ENCODE assay signal across 15 cellular contexts in genomic region chr7:26179826-26180497, GRCh38. TPM values are rescaled to one million over a fixed set of nuclear protein-coding genes. Genes with fewer than 3 reads are reported as not detected.
DNase-seq lines count a peak whose midpoint lies in the region; ATAC-seq, FAIRE-seq and TF ChIP-seq lines count a peak whose summit lies in the region.
"Had no signal": no experiment of that assay in that cellular context is flagged by ENCODE, and none has a peak within 500 bp of the region (broad histone marks: within the 10 kb centered on the region; RNA-seq: fewer than 3 reads in every experiment).

No MANE protein-coding gene starts in this region.

- TF ChIP-seq RAD21 in A549 (conservative IDR thresholded peaks at IDR 0.05 in 1 of 2, IDR thresholded peaks at IDR 0.05 in 1 of 2): no peak

- H3K36me3 Mint-ChIP-seq in CD8-positive, alpha-beta T cell: peaks cover 5% of the 10 kb centered on the region
- peaks cover 14% of the 10 kb centered on the region for H3K36me3 Mint-ChIP-seq in activated B cell treated with CpG ODN at 0.5 μM for 24 hours (ENCODE audit: low read depth)

- H3K27me3 ChIP-seq in CD8-positive, alpha-beta T cell (ENCODE audit: insufficient read depth, low read length): no peaks in the 10 kb centered on the region
- no peaks in the 10 kb centered on the region for H3K27me3 ChIP-seq in right lobe of liver
- H3K27me3 ChIP-seq: body of pancreas, SJCRH30 had no signal

- H3K27me3 Mint-ChIP-seq in CD8-positive, alpha-beta T cell (ENCODE audit: low read depth): no peaks in the 10 kb centered on the region
- H3K27me3 Mint-ChIP-seq in activated B cell treated with CpG ODN at 0.5 μM for 24 hours: no peaks in the 10 kb centered on the region

- CTCF ChIA-PET in A549 (lab: Yijun Ruan, JAX) (interaction anchor here (0.8 to 5.4 kb wide), 10 partner anchors 11 to 287 kb away, joined by 3 to 39 read pairs (median 3); partner anchors contain the start of gene NFE2L3), activated B cell treated with CpG ODN at 0.5 μM for 24 hours (lab: Charles Lee) (interaction anchor here (1.1 kb wide), 1 partner anchor 17 kb away, joined by 3 read pairs; no protein-coding TSS in a partner anchor)
- CTCF ChIA-PET in CD8-positive, alpha-beta T cell (lab: Charles Lee): interaction anchor here (0.7 to 5.9 kb wide), 7 partner anchors 12 to 185 kb away, joined by 3 to 24 read pairs (median 5); no protein-coding TSS in a partner anchor

- DNase-seq in A549 (ENCODE audit: low read depth in 1 of 2, low spot score in 1 of 2): no peak
- DNase-seq in CD8-positive, alpha-beta T cell: no peak
- no peak for DNase-seq in activated B cell treated with CpG ODN at 0.5 μM for 24 hours
- DNase-seq in right lobe of liver: no peak
- no peak for DNase-seq in activated gamma-delta T cell (lab: John Stamatoyannopoulos, UW)
- no peak for DNase-seq in NOMO-1 treated with DMSO at 0.1 percent for 48 hours (lab: John Stamatoyannopoulos, UW; ENCODE audit: unreplicated experiment)
- DNase-seq in GM10266 (ENCODE audit: extremely low spot score): no peak
- DNase-seq: kidney, NCI-H2107, NCI-H82, SJCRH30 had no signal

- TF ChIP-seq EP300 in A549 (IDR thresholded peaks at IDR 0.05): no peak

- peaks cover 37% of the 10 kb centered on the region for H3K4me1 Mint-ChIP-seq in CD8-positive, alpha-beta T cell (ENCODE audit: low read depth)
- peaks cover 33% of the 10 kb centered on the region for H3K4me1 Mint-ChIP-seq in activated B cell treated with CpG ODN at 0.5 μM for 24 hours

- TF ChIP-seq CTCF in A549 (IDR thresholded peaks at IDR 0.05): no peak
- no peak for TF ChIP-seq CTCF in CD8-positive, alpha-beta T cell (IDR thresholded peaks at IDR 0.05)
- no peak for TF ChIP-seq CTCF in activated B cell treated with CpG ODN at 0.5 μM for 24 hours (IDR thresholded peaks at IDR 0.05)
- no peak for TF ChIP-seq CTCF in right lobe of liver (IDR thresholded peaks at IDR 0.05)
- no peak for TF ChIP-seq CTCF in GM10266 (IDR thresholded peaks at IDR 0.05; ENCODE audit: control insufficient read depth, insufficient read depth, low read depth, missing control alignments)

- H3K36me3 ChIP-seq in CD8-positive, alpha-beta T cell (ENCODE audit: insufficient read depth, low read length): no peaks in the 10 kb centered on the region
- no peaks in the 10 kb centered on the region for H3K36me3 ChIP-seq in right lobe of liver
- H3K36me3 ChIP-seq: SJCRH30 had no signal

- H3K27ac ChIP-seq in A549 (no peak overlapping the region), right lobe of liver (no peak overlapping the region)
- H3K27ac ChIP-seq in CD8-positive, alpha-beta T cell (ENCODE audit: low read depth, low read length): no peak overlapping the region
- H3K27ac ChIP-seq: SJCRH30, VCaP had no signal

- no peak overlapping the region for H3K4me2 ChIP-seq in A549

- TF ChIP-seq POLR2A in A549 (IDR thresholded peaks at IDR 0.05; ENCODE audit: low read length) (no peak), right lobe of liver (IDR thresholded peaks at IDR 0.05) (no peak)

- intact Hi-C loops in CD8-positive, alpha-beta T cell (cut with DNase I, micrococcal nuclease): no loop called here
- intact Hi-C loops in activated B cell treated with CpG ODN at 0.5 μM for 24 hours (cut with micrococcal nuclease) (no loop called here), right lobe of liver (cut with DNase I) (no loop called here)

- no peak for FAIRE-seq in A549 (lab: Jason Lieb, UNC)
- FAIRE-seq: kidney had no signal

- 66% methylated on average over 8 of the region's 8 CpGs for WGBS in A549 (ENCODE audit: missing lambda C conversion rate)
- 17% methylated on average over 7 of the region's 8 CpGs for WGBS in right lobe of liver (ENCODE audit: insufficient coverage, low coverage, low lambda C conversion rate, missing lambda C conversion rate)

- H3K4me1 ChIP-seq in A549 (peaks cover 34% of the 10 kb centered on the region), right lobe of liver (peaks cover 0 to 19% (median 0%) of the 10 kb centered on the region in 4 donors)
- H3K4me1 ChIP-seq in CD8-positive, alpha-beta T cell (ENCODE audit: insufficient read depth, low read length): peaks cover 12% of the 10 kb centered on the region
- H3K4me1 ChIP-seq: SJCRH30 had no signal

- ATAC-seq in A549 (peak; percentile 4 to 7; a peak in 4 of 6 replicates), activated B cell treated with CpG ODN at 0.5 μM for 24 hours (ENCODE audit: low read depth) (no peak), right lobe of liver (peak; percentile 6 to 11 (median 8)), GM21619 (IDR thresholded peaks at IDR 0.05; ENCODE audit: unreplicated experiment) (no peak)
- no peak for ATAC-seq in CD8-positive, alpha-beta T cell

- H3K4me3 Mint-ChIP-seq in CD8-positive, alpha-beta T cell: no peak overlapping the region
- no peak overlapping the region for H3K4me3 Mint-ChIP-seq in activated B cell treated with CpG ODN at 0.5 μM for 24 hours
- H3K4me3 Mint-ChIP-seq: CD14-positive monocyte had no signal

- no peaks in the 10 kb centered on the region for H3K9me3 Mint-ChIP-seq in CD8-positive, alpha-beta T cell
- no peaks in the 10 kb centered on the region for H3K9me3 Mint-ChIP-seq in activated B cell treated with CpG ODN at 0.5 μM for 24 hours

- H3K9me3 ChIP-seq in A549 (no peaks in the 10 kb centered on the region), right lobe of liver (no peaks in the 10 kb centered on the region)
- no peaks in the 10 kb centered on the region for H3K9me3 ChIP-seq in CD8-positive, alpha-beta T cell (ENCODE audit: low read length)
- H3K9me3 ChIP-seq: body of pancreas, SJCRH30 had no signal

- H3K27ac Mint-ChIP-seq in CD8-positive, alpha-beta T cell: peak overlapping the region; percentile 52
- peak overlapping the region; percentile 32 for H3K27ac Mint-ChIP-seq in activated B cell treated with CpG ODN at 0.5 μM for 24 hours

- H3K4me3 ChIP-seq in A549 (no peak overlapping the region), right lobe of liver (no peak overlapping the region)
- no peak overlapping the region for H3K4me3 ChIP-seq in CD8-positive, alpha-beta T cell (ENCODE audit: low read depth, low read length)
- H3K4me3 ChIP-seq: body of pancreas, SJCRH30 had no signal

- POLR2A ChIA-PET in A549 (lab: Yijun Ruan, JAX): interaction anchor here (0.6 to 2.0 kb wide), 7 partner anchors 9 to 134 kb away, joined by 3 to 5 read pairs (median 4); partner anchors contain the start of gene NFE2L3
- POLR2A ChIA-PET in CD8-positive, alpha-beta T cell (lab: Charles Lee): interaction anchor here (0.6 to 13.6 kb wide), 8 partner anchors 9 to 89 kb away, joined by 3 to 241 read pairs (median 3); partner anchors contain the start of genes CBX3 and HNRNPA2B1
- POLR2A ChIA-PET in activated B cell treated with CpG ODN at 0.5 μM for 24 hours (lab: Charles Lee): interaction anchor here (1.0 to 2.2 kb wide), 5 partner anchors 8 to 24 kb away, joined by 3 to 9 read pairs (median 5); no protein-coding TSS in a partner anchor

TF ChIP-seq in A549, 52 proteins besides CTCF, POLR2A, EP300 and RAD21 (continues in another document):
- no peak for TF ChIP-seq RARB (CRISPR knock-in tag; IDR thresholded peaks at IDR 0.05)
- TF ChIP-seq NR3C1 (IDR thresholded peaks at IDR 0.05): no peak
- no peak for TF ChIP-seq MAZ (IDR thresholded peaks at IDR 0.05; ENCODE audit: borderline replicate concordance, low read depth, low read length)
- no peak for TF ChIP-seq BCL3 (IDR thresholded peaks at IDR 0.05)
- no peak for TF ChIP-seq EHMT2 (IDR thresholded peaks at IDR 0.05; ENCODE audit: low read depth)

RNA-seq across cellular contexts. Expression of gene HNRNPA2B1, which starts 20.6 kb away (rescaled TPM):
- polyA plus RNA-seq in A549 (2011; rRNA removed) (595 and 1,070 TPM in 2 replicates), A549 (2017; fragmentation: RNase III; extraction: RNeasy Plus Mini Kit Qiagen cat#74134 plus additional on column Dnase treatment) (2,246 to 2,255 TPM (median 2,251 TPM) in 3 replicates)
- polyA plus RNA-seq in A549 (2012; cell fraction: cytosol; rRNA removed): 507 and 660 TPM in 2 replicates
- polyA plus RNA-seq in A549 (2012; cell fraction: nucleus; rRNA removed): 180 and 246 TPM in 2 replicates
- 124 and 138 TPM in 2 replicates for polyA minus RNA-seq in A549 (2011; rRNA and poly(A)+ RNA removed)
- 100 to 1,000 TPM; 241 to 247 TPM for total RNA-seq in CD8-positive, alpha-beta T cell
- total RNA-seq in activated B cell treated with CpG ODN at 0.5 μM for 24 hours (618 and 634 TPM in 2 replicates), right lobe of liver (100 to 1,000 TPM in 4 of 6 experiments, 10 to 100 TPM in 2; 93.5 to 252 (median 165) TPM)

RNA-seq across cellular contexts. Expression of gene CBX3, which starts 21.6 kb away (rescaled TPM):
- polyA plus RNA-seq in A549 (2011; rRNA removed): 177 and 275 TPM in 2 replicates
- 82.7 and 88.6 TPM in 2 replicates for polyA plus RNA-seq in A549 (2012; cell fraction: cytosol; rRNA removed)
- polyA plus RNA-seq in A549 (2012; cell fraction: nucleus; rRNA removed): 58.0 and 66.0 TPM in 2 replicates
- 286 to 298 TPM (median 288 TPM) in 3 replicates for polyA plus RNA-seq in A549 (2017; fragmentation: RNase III; extraction: RNeasy Plus Mini Kit Qiagen cat#74134 plus additional on column Dnase treatment)
- 19.6 and 28.2 TPM in 2 replicates for polyA minus RNA-seq in A549 (2011; rRNA and poly(A)+ RNA removed)
- total RNA-seq in CD8-positive, alpha-beta T cell: 100 to 1,000 TPM; 103 to 106 TPM
- total RNA-seq in activated B cell treated with CpG ODN at 0.5 μM for 24 hours: 123 and 125 TPM in 2 replicates
- 10 to 100 TPM; 26.4 to 42.1 (median 40.5) TPM for total RNA-seq in right lobe of liver

RNA-seq across cellular contexts. Expression of gene NFE2L3, which starts 28.0 kb away (rescaled TPM):
- 9.6 and 11.4 TPM in 2 replicates for polyA plus RNA-seq in A549 (2011; rRNA removed)
- 3.8 and 4.8 TPM in 2 replicates for polyA plus RNA-seq in A549 (2012; cell fraction: cytosol; rRNA removed)
- 6.3 and 8.0 TPM in 2 replicates for polyA plus RNA-seq in A549 (2012; cell fraction: nucleus; rRNA removed)
- 4.9 to 10.0 TPM (median 6.7 TPM) in 3 replicates for polyA plus RNA-seq in A549 (2017; fragmentation: RNase III; extraction: RNeasy Plus Mini Kit Qiagen cat#74134 plus additional on column Dnase treatment)
- polyA minus RNA-seq in A549 (2011; rRNA and poly(A)+ RNA removed): 3.1 and 3.4 TPM in 2 replicates
- under 1 TPM; 0.43 to 0.50 TPM for total RNA-seq in CD8-positive, alpha-beta T cell
- 2.7 and 3.0 TPM in 2 replicates for total RNA-seq in activated B cell treated with CpG ODN at 0.5 μM for 24 hours
- 1 to 10 TPM in 2 of 6 experiments, under 1 TPM in 4; 0.13 to 2.0 (median 0.54) TPM for total RNA-seq in right lobe of liver
- total RNA-seq: SJCRH30 had no signal

Comparison
In these comparisons a context has a peak if more than half of its experiments do, and no peak if none do; other contexts are left out.
1. ATAC-seq: peak in A549 (2 of 2) and right lobe of liver (4 of 4); none in CD8-positive, alpha-beta T cell (single experiment), activated B cell treated with CpG ODN at 0.5 μM for 24 hours (single experiment) and GM21619 (single experiment).